8 cellular contexts compared by ENCODE assay signal in the genomic region with DNA sequence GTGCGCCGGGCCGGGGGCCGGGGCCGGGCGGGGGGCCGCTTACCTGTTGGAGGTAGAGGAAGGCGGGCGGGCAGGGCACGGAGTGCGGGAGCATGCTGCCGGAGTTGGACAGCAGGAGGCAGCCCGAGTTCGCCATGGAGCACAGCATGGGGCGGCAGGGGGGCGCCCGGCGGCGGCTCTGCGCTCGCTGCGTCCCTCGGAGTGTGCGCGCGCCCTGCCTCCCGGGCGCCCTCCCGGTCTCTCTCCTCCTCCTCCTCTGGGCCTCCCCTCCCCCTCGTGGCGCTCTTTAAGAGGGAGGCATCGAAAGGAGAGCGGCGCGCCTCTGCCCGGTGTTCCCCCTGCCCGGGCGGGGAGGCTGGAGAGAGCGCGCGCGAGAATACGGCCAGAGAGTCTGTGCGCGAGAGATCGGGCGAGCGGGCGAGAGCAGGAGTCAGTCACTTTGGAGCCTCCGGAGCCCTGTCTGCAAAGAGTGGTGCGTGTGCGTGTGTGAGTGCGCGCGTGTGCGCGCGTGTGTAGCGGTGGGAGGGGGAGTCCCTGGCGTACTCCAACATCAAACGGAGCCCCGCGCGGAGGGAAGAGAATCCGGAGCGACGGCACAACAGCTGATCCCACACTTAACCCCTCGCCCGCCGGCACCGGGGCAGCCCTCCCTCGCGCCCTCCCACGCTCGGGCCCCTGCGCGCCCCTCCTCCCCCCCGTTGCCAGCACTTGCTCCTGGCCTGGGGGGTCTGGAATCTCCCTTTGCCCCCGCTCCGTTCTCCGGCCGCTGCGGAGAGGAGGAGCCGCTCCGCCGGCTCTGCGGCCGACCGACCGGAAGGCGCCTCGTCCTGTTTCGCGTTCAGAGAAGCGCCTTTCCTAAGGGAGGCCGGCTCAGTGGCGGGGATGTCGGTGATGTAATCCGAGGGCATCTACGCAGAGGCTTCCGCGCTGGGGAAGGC.
DNase-seq lines count a peak whose midpoint lies in the region; ATAC-seq and TF ChIP-seq lines count a peak whose summit lies in the region.

No MANE protein-coding gene starts in this region.

- no peaks in the 10 kb centered on the region for H3K9me2 ChIP-seq in hepatocyte (replicated peaks; ENCODE audit: insufficient read depth)

- H3K9me3 ChIP-seq in hepatocyte (ENCODE audit: low read depth), result no peaks in the 10 kb centered on the region

- H3K4me1 Mint-ChIP-seq in activated naive CD4-positive, alpha-beta T cell treated with anti-CD3 and anti-CD28 coated beads, Interleukin-2, amount 50 U/mL, for 24 hours, result no peaks in the 10 kb centered on the region
- peaks cover 11% of the 10 kb centered on the region for H3K4me1 Mint-ChIP-seq in stimulated activated memory B cell treated with anti-CD40 and anti-IgM and Interleukin-4, amounts not matched to agents 10 μg/mL and 1 μg/mL and 100 μg/mL, for 72 hours

- H3K27ac Mint-ChIP-seq in activated naive CD4-positive, alpha-beta T cell treated with anti-CD3 and anti-CD28 coated beads, Interleukin-2, amount 50 U/mL, for 24 hours, result no peak overlapping the region
- H3K27ac Mint-ChIP-seq in stimulated activated memory B cell treated with anti-CD40 and anti-IgM and Interleukin-4, amounts not matched to agents 10 μg/mL and 1 μg/mL and 100 μg/mL, for 72 hours, result no peak overlapping the region

- H3K4me3 Mint-ChIP-seq in activated naive CD4-positive, alpha-beta T cell treated with anti-CD3 and anti-CD28 coated beads, Interleukin-2, amount 50 U/mL, for 24 hours, result peak overlapping the region; percentile 54
- peak overlapping the region; percentile 64 for H3K4me3 Mint-ChIP-seq in stimulated activated memory B cell treated with anti-CD40 and anti-IgM and Interleukin-4, amounts not matched to agents 10 μg/mL and 1 μg/mL and 100 μg/mL, for 72 hours

- 2% methylated on average over 52 of the region's 102 CpGs for WGBS in hepatocyte (ENCODE audit: low lambda C conversion rate, missing lambda C conversion rate)

- no peaks in the 10 kb centered on the region for H3K4me1 ChIP-seq in hepatocyte (ENCODE audit: insufficient read depth)

- H2AFZ ChIP-seq in hepatocyte, result no peak overlapping the region

- no peak overlapping the region for H3K27ac ChIP-seq in hepatocyte

- no peaks in the 10 kb centered on the region for H3K36me3 Mint-ChIP-seq in activated naive CD4-positive, alpha-beta T cell treated with anti-CD3 and anti-CD28 coated beads, Interleukin-2, amount 50 U/mL, for 24 hours
- no peaks in the 10 kb centered on the region for H3K36me3 Mint-ChIP-seq in stimulated activated memory B cell treated with anti-CD40 and anti-IgM and Interleukin-4, amounts not matched to agents 10 μg/mL and 1 μg/mL and 100 μg/mL, for 72 hours

- no peak for DNase-seq in activated naive CD4-positive, alpha-beta T cell treated with anti-CD3 and anti-CD28 coated beads, Interleukin-2, amount 50 U/mL, for 16 hours
- DNase-seq in NCI-H345 (lab: John Stamatoyannopoulos, UW), result peak; percentile 35
- DNase-seq in hepatocyte (ENCODE audit: low spot score), result peak; percentile 41
- no peak for DNase-seq in NCI-H1930 (lab: John Stamatoyannopoulos, UW)

- peak overlapping the region; percentile 23 for H3K4me3 ChIP-seq in hepatocyte

- no peaks in the 10 kb centered on the region for H3K9me3 Mint-ChIP-seq in activated naive CD4-positive, alpha-beta T cell treated with anti-CD3 and anti-CD28 coated beads, Interleukin-2, amount 50 U/mL, for 24 hours
- no peaks in the 10 kb centered on the region for H3K9me3 Mint-ChIP-seq in stimulated activated memory B cell treated with anti-CD40 and anti-IgM and Interleukin-4, amounts not matched to agents 10 μg/mL and 1 μg/mL and 100 μg/mL, for 72 hours

- TF ChIP-seq CTCF in hepatocyte (IDR thresholded peaks at IDR 0.05; ENCODE audit: poor library complexity), result peak; percentile 10

- peak overlapping the region; percentile 90 for H3K4me2 ChIP-seq in hepatocyte

- peak; percentile 7 for ATAC-seq in stimulated activated memory B cell treated with anti-CD40 and anti-IgM and Interleukin-4, amounts not matched to agents 10 μg/mL and 1 μg/mL and 100 μg/mL, for 72 hours
- no peak for ATAC-seq in GM21515 (IDR thresholded peaks at IDR 0.05; ENCODE audit: unreplicated experiment)
- no peak for ATAC-seq in HG03045 (IDR thresholded peaks at IDR 0.05; ENCODE audit: unreplicated experiment)

- H3K36me3 ChIP-seq in hepatocyte (replicated peaks; ENCODE audit: insufficient read depth, low read depth), result no peaks in the 10 kb centered on the region

- H3K27me3 Mint-ChIP-seq in activated naive CD4-positive, alpha-beta T cell treated with anti-CD3 and anti-CD28 coated beads, Interleukin-2, amount 50 U/mL, for 24 hours, result peaks cover 31% of the 10 kb centered on the region
- peaks cover 89% of the 10 kb centered on the region for H3K27me3 Mint-ChIP-seq in stimulated activated memory B cell treated with anti-CD40 and anti-IgM and Interleukin-4, amounts not matched to agents 10 μg/mL and 1 μg/mL and 100 μg/mL, for 72 hours

- no peaks in the 10 kb centered on the region for H4K20me1 ChIP-seq in hepatocyte (ENCODE audit: insufficient read depth, poor library complexity, severe bottlenecking)

- peaks cover 88% of the 10 kb centered on the region for H3K27me3 ChIP-seq in hepatocyte

- no peaks in the 10 kb centered on the region for H3K79me2 ChIP-seq in hepatocyte

Comparison
In these comparisons a context has a peak if more than half of its experiments do, and no peak if none do; other contexts are left out.
1. DNase-seq: peak in NCI-H345 (single experiment) and hepatocyte (single experiment); none in activated naive CD4-positive, alpha-beta T cell treated with anti-CD3 and anti-CD28 coated beads, Interleukin-2, amount 50 U/mL, for 16 hours (single experiment) and NCI-H1930 (0 of 2).